Comparison of ENCODE assay signal across 26 cellular contexts in the genomic region with DNA sequence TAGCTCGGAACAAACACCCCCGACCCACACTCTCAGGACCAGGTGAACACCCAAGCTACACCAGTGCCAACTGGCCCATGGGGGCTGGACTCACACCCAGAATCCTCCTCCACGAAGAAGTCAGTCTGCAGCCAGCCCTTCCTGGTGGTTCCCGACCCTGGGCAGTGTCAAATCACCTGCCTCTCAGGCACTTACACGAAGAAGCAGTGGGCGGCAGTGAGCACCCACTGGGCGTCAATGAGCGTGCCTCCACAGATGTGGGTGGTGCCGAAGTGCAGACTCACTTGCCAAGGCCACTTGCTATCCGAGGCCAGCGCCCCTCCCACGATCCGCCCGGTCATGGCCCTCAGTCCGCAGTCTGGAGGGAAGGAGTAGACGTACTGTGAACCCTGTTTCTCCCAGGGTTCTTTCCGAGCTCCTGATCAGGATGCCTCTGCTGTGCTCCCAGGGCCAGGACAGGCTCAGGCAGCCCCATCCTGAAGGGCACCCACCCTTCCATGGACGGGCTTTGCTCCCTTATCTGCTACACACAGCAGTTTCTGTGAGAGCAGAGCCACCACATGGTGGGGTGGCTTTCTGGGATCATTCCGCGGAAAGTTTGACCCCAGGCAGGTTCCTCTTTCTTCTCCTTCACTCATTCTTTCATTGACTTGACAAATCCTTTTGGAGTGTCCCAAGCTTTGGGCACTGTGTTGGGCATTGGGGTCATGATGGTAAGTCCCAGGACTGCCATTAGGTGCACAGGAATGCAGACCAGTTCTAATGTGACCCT. TPM values are rescaled to one million over a fixed set of nuclear protein-coding genes. Genes with fewer than 3 reads are reported as not detected.
DNase-seq lines count a peak whose midpoint lies in the region; ATAC-seq, FAIRE-seq and TF ChIP-seq lines count a peak whose summit lies in the region.
"Had no signal": no experiment of that assay in that cellular context is flagged by ENCODE, and none has a peak within 500 bp of the region (broad histone marks: within the 10 kb centered on the region; RNA-seq: fewer than 3 reads in every experiment).

No MANE protein-coding gene starts in this region.

- no peak overlapping the region for H3K27ac Mint-ChIP-seq in activated CD8-positive, alpha-beta memory T cell treated with anti-CD3 and anti-CD28 coated beads, Interleukin-2, amount 10 ng/mL, durations not matched to agents 7 days and 5 days
- H3K27ac Mint-ChIP-seq in effector memory CD8-positive, alpha-beta T cell: peak overlapping the region in 1 of 2 donors; percentile 71
- H3K27ac Mint-ChIP-seq: type B pancreatic cell had no signal

- peak; percentile 44 for DNase-seq in activated CD8-positive, alpha-beta memory T cell treated with anti-CD3 and anti-CD28 coated beads for 24 hours
- no peak for DNase-seq in activated CD8-positive, alpha-beta memory T cell treated with anti-CD3 and anti-CD28 coated beads, Interleukin-2, amount 10 ng/mL, durations not matched to agents 7 days and 5 days
- DNase-seq in OCI-M1 (lab: John Stamatoyannopoulos, UW) (peak; percentile 73), hepatocyte (ENCODE audit: low spot score) (no peak), sciatic nerve (ENCODE audit: low spot score) (peak; percentile 58), tibial nerve (ENCODE audit: low spot score in 2 of 2) (no peak), urothelium cell line (ENCODE audit: low spot score) (no peak)
- no peak for DNase-seq in effector memory CD8-positive, alpha-beta T cell
- DNase-seq: activated CD4-positive, alpha-beta T cell treated with anti-CD3 and anti-CD28 coated beads for 4 hours; AML-193; CD8-positive, alpha-beta memory T cell; DMS153; effector CD8-positive, alpha-beta T cell; foreskin melanocyte; GDM1; hypothalamus; KBM-7; NCI-H1417 treated with DMSO at 0.1 percent for 48 hours; NCI-H446 treated with DMSO at 0.1 percent for 48 hours; SJCRH30; stomach had no signal

- TF ChIP-seq EP300 in tibial nerve (IDR thresholded peaks at IDR 0.05): no peak

- H3K27me3 Mint-ChIP-seq in activated CD8-positive, alpha-beta memory T cell treated with anti-CD3 and anti-CD28 coated beads, Interleukin-2, amount 10 ng/mL, durations not matched to agents 7 days and 5 days: no peaks in the 10 kb centered on the region
- H3K27me3 Mint-ChIP-seq in effector memory CD8-positive, alpha-beta T cell: peaks cover 0 to 6% of the 10 kb centered on the region in 2 donors
- H3K27me3 Mint-ChIP-seq: CD8-positive, alpha-beta memory T cell had no signal

- H4K20me1 ChIP-seq in hepatocyte (ENCODE audit: insufficient read depth, poor library complexity, severe bottlenecking): no peaks in the 10 kb centered on the region

- H3K27me3 ChIP-seq in hepatocyte (no peaks in the 10 kb centered on the region), tibial nerve (no peaks in the 10 kb centered on the region)
- H3K27me3 ChIP-seq: SJCRH30 had no signal

- no peaks in the 10 kb centered on the region for H3K36me3 ChIP-seq in hepatocyte (replicated peaks; ENCODE audit: insufficient read depth, low read depth)
- no peaks in the 10 kb centered on the region for H3K36me3 ChIP-seq in tibial nerve
- H3K36me3 ChIP-seq: esophagus muscularis mucosa, SJCRH30, stomach had no signal

- H3K27ac ChIP-seq in hepatocyte (peak overlapping the region; percentile 68), tibial nerve (no peak overlapping the region)
- H3K27ac ChIP-seq: esophagus muscularis mucosa, SJCRH30, stomach had no signal

- no peak for FAIRE-seq in urothelium cell line (lab: Jason Lieb, UNC)

- H3K36me3 Mint-ChIP-seq in activated CD8-positive, alpha-beta memory T cell treated with anti-CD3 and anti-CD28 coated beads, Interleukin-2, amount 10 ng/mL, durations not matched to agents 7 days and 5 days: no peaks in the 10 kb centered on the region
- peaks cover 4% of the 10 kb centered on the region for H3K36me3 Mint-ChIP-seq in effector memory CD8-positive, alpha-beta T cell (ENCODE audit: insufficient read depth)
- H3K36me3 Mint-ChIP-seq: type B pancreatic cell had no signal

- peaks cover 25% of the 10 kb centered on the region for H3K4me1 Mint-ChIP-seq in activated CD8-positive, alpha-beta memory T cell treated with anti-CD3 and anti-CD28 coated beads, Interleukin-2, amount 10 ng/mL, durations not matched to agents 7 days and 5 days
- peaks cover 9 to 15% of the 10 kb centered on the region in 2 donors for H3K4me1 Mint-ChIP-seq in effector memory CD8-positive, alpha-beta T cell (ENCODE audit: low read depth in 2 of 2)

- no peak overlapping the region for H2AFZ ChIP-seq in hepatocyte

- H3K9me2 ChIP-seq in hepatocyte (replicated peaks; ENCODE audit: insufficient read depth): no peaks in the 10 kb centered on the region

- H3K9me3 ChIP-seq in hepatocyte (ENCODE audit: low read depth): no peaks in the 10 kb centered on the region
- H3K9me3 ChIP-seq in tibial nerve: no peaks in the 10 kb centered on the region
- H3K9me3 ChIP-seq: esophagus muscularis mucosa, SJCRH30, stomach had no signal

- 94% methylated on average over 20 of the region's 20 CpGs for WGBS in hepatocyte (ENCODE audit: low lambda C conversion rate, missing lambda C conversion rate)
- WGBS in tibial nerve, 2 donors: 87 to 89% methylated on average over 20 of the region's 20 CpGs

- no peak for TF ChIP-seq POLR2A in tibial nerve (IDR thresholded peaks at IDR 0.05)

- H3K9me3 Mint-ChIP-seq in activated CD8-positive, alpha-beta memory T cell treated with anti-CD3 and anti-CD28 coated beads, Interleukin-2, amount 10 ng/mL, durations not matched to agents 7 days and 5 days (ENCODE audit: low read depth): no peaks in the 10 kb centered on the region
- H3K9me3 Mint-ChIP-seq in effector memory CD8-positive, alpha-beta T cell: no peaks in the 10 kb centered on the region
- H3K9me3 Mint-ChIP-seq: CD8-positive, alpha-beta memory T cell; type B pancreatic cell had no signal

- ATAC-seq in activated CD8-positive, alpha-beta memory T cell treated with anti-CD3 and anti-CD28 coated beads, Interleukin-2, amount 10 ng/mL, durations not matched to agents 7 days and 5 days: no peak
- ATAC-seq in sciatic nerve: no peak
- ATAC-seq in effector memory CD8-positive, alpha-beta T cell (replicated peaks): no peak

- H3K4me1 ChIP-seq in hepatocyte (ENCODE audit: insufficient read depth) (peaks cover 20% of the 10 kb centered on the region), tibial nerve (peaks cover 0 to 8% (median 3%) of the 10 kb centered on the region in 4 donors)

- intact Hi-C loops in sciatic nerve (cut with DNase I): loop anchor here (10.0 kb wide), 1 partner anchor 65 kb away; no protein-coding TSS in a partner anchor

- H3K4me3 ChIP-seq in hepatocyte (no peak overlapping the region), tibial nerve (no peak overlapping the region)
- H3K4me3 ChIP-seq: esophagus muscularis mucosa, SJCRH30, stomach had no signal

- H3K4me3 Mint-ChIP-seq in activated CD8-positive, alpha-beta memory T cell treated with anti-CD3 and anti-CD28 coated beads, Interleukin-2, amount 10 ng/mL, durations not matched to agents 7 days and 5 days: no peak overlapping the region
- no peak overlapping the region for H3K4me3 Mint-ChIP-seq in effector memory CD8-positive, alpha-beta T cell
- H3K4me3 Mint-ChIP-seq: CD8-positive, alpha-beta memory T cell; type B pancreatic cell had no signal

- CTCF ChIA-PET in activated CD8-positive, alpha-beta memory T cell treated with anti-CD3 and anti-CD28 coated beads, Interleukin-2, amount 10 ng/mL, durations not matched to agents 7 days and 5 days (lab: Charles Lee): interaction anchor here (1.0 to 4.6 kb wide), 3 partner anchors 37 to 86 kb away, joined by 3 to 19 read pairs (median 5); no protein-coding TSS in a partner anchor

- H3K4me2 ChIP-seq in hepatocyte: no peak overlapping the region

- H3K79me2 ChIP-seq in hepatocyte: no peaks in the 10 kb centered on the region

- TF ChIP-seq CTCF in hepatocyte (IDR thresholded peaks at IDR 0.05; ENCODE audit: poor library complexity) (no peak), tibial nerve (IDR thresholded peaks at IDR 0.05) (no peak)

RNA-seq across cellular contexts. Expression of a gene that starts 19.4 kb away (rescaled TPM):
- total RNA-seq in activated CD8-positive, alpha-beta memory T cell treated with anti-CD3 and anti-CD28 coated beads, Interleukin-2, amount 10 ng/mL, durations not matched to agents 7 days and 5 days: 1 to 10 TPM; 1.7 to 2.0 TPM
- total RNA-seq in hepatocyte (1.0 and 1.3 TPM in 2 replicates), sciatic nerve (0.58 TPM), tibial nerve (1 to 10 TPM in 1 of 4 donors, under 1 TPM in 1, not detected in 2; 0.60 to 1.7 TPM)
- 1.1 and 1.9 TPM in 2 replicates for polyA plus RNA-seq in hepatocyte
- total RNA-seq: A172, esophagus muscularis mucosa, SJCRH30 had no signal
- polyA plus RNA-seq: neural cell had no signal

RNA-seq across cellular contexts. Expression of a gene that starts 33.3 kb away (rescaled TPM):
- under 1 TPM; 0.12 to 0.20 TPM for total RNA-seq in activated CD8-positive, alpha-beta memory T cell treated with anti-CD3 and anti-CD28 coated beads, Interleukin-2, amount 10 ng/mL, durations not matched to agents 7 days and 5 days
- 19.5 and 28.3 TPM in 2 replicates for total RNA-seq in hepatocyte
- polyA plus RNA-seq in hepatocyte: 56.9 and 68.2 TPM in 2 replicates
- total RNA-seq in sciatic nerve: 141 TPM
- total RNA-seq in tibial nerve: 10 to 100 TPM; 29.4 to 74.1 (median 65.7) TPM
- total RNA-seq: HT-29 had no signal
- polyA plus RNA-seq: CD8-positive, alpha-beta memory T cell had no signal

Comparison
In these comparisons a context has a peak if more than half of its experiments do, and no peak if none do; other contexts are left out.
1. DNase-seq: peak in activated CD8-positive, alpha-beta memory T cell treated with anti-CD3 and anti-CD28 coated beads for 24 hours (single experiment), OCI-M1 (single experiment) and sciatic nerve (single experiment); none in activated CD8-positive, alpha-beta memory T cell treated with anti-CD3 and anti-CD28 coated beads, Interleukin-2, amount 10 ng/mL, durations not matched to agents 7 days and 5 days (single experiment), hepatocyte (single experiment), tibial nerve (0 of 2), effector memory CD8-positive, alpha-beta T cell (0 of 3) and urothelium cell line (single experiment).
2. RNA of a gene that starts 33.3 kb away (total RNA-seq): 141 TPM in sciatic nerve (single experiment), 29.4 to 74.1 TPM in tibial nerve and 19.5 to 28.3 TPM in hepatocyte; 0.12 to 0.20 TPM in activated CD8-positive, alpha-beta memory T cell treated with anti-CD3 and anti-CD28 coated beads, Interleukin-2, amount 10 ng/mL, durations not matched to agents 7 days and 5 days; every median in the first group is over 10 times any median in the second.